ENCODE assay signal across 8 cellular contexts in the genomic region with DNA sequence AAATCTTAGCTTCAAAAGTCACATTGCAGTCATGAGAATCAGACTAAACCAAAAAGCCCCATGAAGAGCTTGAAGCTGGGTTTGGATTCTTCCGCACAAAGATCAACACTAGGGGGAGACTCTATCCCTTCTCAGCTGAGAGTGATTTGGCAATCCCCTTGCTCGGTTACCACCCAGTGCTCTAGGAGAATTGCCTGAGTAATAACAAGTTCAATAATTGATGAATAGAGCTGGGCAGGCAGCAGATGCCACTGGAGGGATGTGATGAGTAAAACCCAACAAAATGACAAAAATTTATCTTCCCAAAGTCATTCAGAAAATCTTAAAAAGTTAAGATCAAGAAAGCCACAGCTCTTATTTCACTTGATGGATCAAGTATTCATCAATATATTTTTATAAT.
DNase-seq lines count a peak whose midpoint lies in the region; ATAC-seq and TF ChIP-seq lines count a peak whose summit lies in the region.

No MANE protein-coding gene starts in this region.

- no peaks in the 10 kb centered on the region for H3K79me2 ChIP-seq in OCI-LY1 (ENCODE audit: insufficient read depth, low read length)

- 1 to 2% (median 1%) methylated on average over 2 of the region's 2 CpGs for WGBS in psoas muscle, 3 donors

- H4K20me1 ChIP-seq in OCI-LY1 (ENCODE audit: insufficient read depth, low read length): no peaks in the 10 kb centered on the region

- no peaks in the 10 kb centered on the region for H3K9me3 ChIP-seq in OCI-LY1 (ENCODE audit: low read length)
- no peaks in the 10 kb centered on the region for H3K9me3 ChIP-seq in psoas muscle

- no peaks in the 10 kb centered on the region for H3K4me1 ChIP-seq in OCI-LY1 (ENCODE audit: insufficient read depth, low read length, severe bottlenecking)
- no peaks in the 10 kb centered on the region for H3K4me1 ChIP-seq in psoas muscle

- no peaks in the 10 kb centered on the region for H3K36me3 ChIP-seq in OCI-LY1 (ENCODE audit: insufficient read depth, low read length)
- no peaks in the 10 kb centered on the region for H3K36me3 ChIP-seq in psoas muscle (ENCODE audit: insufficient read depth in 1 of 2, low read depth in 1 of 2)

- H3K4me3 ChIP-seq in OCI-LY1 (ENCODE audit: low read depth, low read length, poor library complexity, severe bottlenecking): no peak overlapping the region
- no peak overlapping the region for H3K4me3 ChIP-seq in psoas muscle

- DNase-seq in G401 (ENCODE audit: low spot score) (peak; percentile 39), HT-29 (ENCODE audit: low spot score) (peak; percentile 80), glomerular visceral epithelial cell (ENCODE audit: extremely low spot score) (peak; percentile 70), psoas muscle (no peak), mesenteric fat pad (ENCODE audit: low spot score) (no peak)
- peak; percentile 33 for DNase-seq in activated naive CD4-positive, alpha-beta T cell treated with Interleukin-2 at 50 U/mL for 16 hours

- no peak overlapping the region for H3K9ac ChIP-seq in OCI-LY1 (ENCODE audit: low read length)

- no peaks in the 10 kb centered on the region for H3K9me2 ChIP-seq in OCI-LY1 (ENCODE audit: low read depth, low read length)

- intact Hi-C loops in psoas muscle (cut with DNase I): loop anchor here in 1 of 2 donors (5.0 kb wide), 1 partner anchor 183 kb away; a partner anchor contains a TSS

- no peak overlapping the region for H3K27ac ChIP-seq in OCI-LY1 (ENCODE audit: low read depth, low read length, poor library complexity, severe bottlenecking)
- H3K27ac ChIP-seq in psoas muscle: no peak overlapping the region

- no peak overlapping the region for H3K4me2 ChIP-seq in OCI-LY1 (ENCODE audit: low read length)

- peak; percentile 96 for ATAC-seq in GM21447 (IDR thresholded peaks at IDR 0.05; ENCODE audit: unreplicated experiment)
- peak; percentile 86 to 96 (median 90) for ATAC-seq in psoas muscle

- no peak overlapping the region for H2AFZ ChIP-seq in OCI-LY1 (ENCODE audit: low read length)

- H3K27me3 ChIP-seq in OCI-LY1 (ENCODE audit: insufficient read depth, low read length) (no peaks in the 10 kb centered on the region; the same call in 1 of the 2 replicates), psoas muscle (ENCODE audit: insufficient read depth in 3 of 3, low read length in 2 of 3) (no peaks in the 10 kb centered on the region)

- in situ Hi-C loops in G401 (cut with HindIII; ENCODE audit: low sequenced_read_pairs): no loop called here

- no peaks in the 10 kb centered on the region for H3F3A ChIP-seq in OCI-LY1 (ENCODE audit: insufficient read depth, low read length)

- TF ChIP-seq CTCF in OCI-LY1 (IDR thresholded peaks at IDR 0.05; ENCODE audit: low read length) (peak; percentile 76), psoas muscle (IDR thresholded peaks at IDR 0.05) (peak; percentile 83)

Comparison
In these comparisons a context has a peak if more than half of its experiments do, and no peak if none do; other contexts are left out.
1. DNase-seq: peak in G401 (single experiment), HT-29 (single experiment), activated naive CD4-positive, alpha-beta T cell treated with Interleukin-2 at 50 U/mL for 16 hours (single experiment) and glomerular visceral epithelial cell (single experiment); none in psoas muscle (0 of 2) and mesenteric fat pad (single experiment).